ENCODE assay signal across 20 cellular contexts in genomic region chr5:142894315-142894714, GRCh38.
"Had no signal": no experiment of that assay in that cellular context is flagged by ENCODE, and none has a peak within 500 bp of the region (broad histone marks: within the 10 kb centered on the region; RNA-seq: fewer than 3 reads in every experiment).

No MANE protein-coding gene starts in this region.

- H3K9me3 Mint-ChIP-seq: naive thymus-derived CD4-positive, alpha-beta T cell; nephron progenitor cell had no signal

- DNase-seq: caudate nucleus; effector memory CD4-positive, alpha-beta T cell; erythroblast; foreskin melanocyte; head of caudate nucleus; hypothalamus; islet precursor cell; left lung; mesenchymal stem cell; naive thymus-derived CD4-positive, alpha-beta T cell; nephron progenitor cell; sigmoid colon; stimulated activated CD4-positive, alpha-beta T cell treated with anti-CD3 and anti-CD28 coated beads, Interleukin-2, amount 100 ng/mL, for 24 hours; stimulated activated naive CD4-positive, alpha-beta T cell; stomach; substantia nigra had no signal

- H3K27me3 ChIP-seq: left lung, sigmoid colon, stomach had no signal

- H3K36me3 ChIP-seq: prostate gland, sigmoid colon had no signal

- H3K4me1 ChIP-seq: parathyroid adenoma, prostate gland had no signal

- H3K4me3 Mint-ChIP-seq: naive thymus-derived CD4-positive, alpha-beta T cell; nephron progenitor cell had no signal

- ATAC-seq: left lung; naive thymus-derived CD4-positive, alpha-beta T cell had no signal

- H3K4me3 ChIP-seq: left lung, lung, prostate gland, sigmoid colon, skin epidermis, stomach had no signal

- H3K9ac ChIP-seq: parathyroid adenoma had no signal

- H3K27me3 Mint-ChIP-seq: naive thymus-derived CD4-positive, alpha-beta T cell had no signal

- H2AFZ ChIP-seq: parathyroid adenoma had no signal

- H3K27ac ChIP-seq: left lung, parathyroid adenoma, prostate gland, sigmoid colon, skin epidermis, stomach had no signal

- H3K9me3 ChIP-seq: left lung, prostate gland, sigmoid colon, stomach had no signal

- H3K27ac Mint-ChIP-seq: naive thymus-derived CD4-positive, alpha-beta T cell; nephron progenitor cell had no signal

- H3K79me2 ChIP-seq: parathyroid adenoma had no signal
